ENCODE assay signal across 8 cellular contexts in genomic region chr9:126395439-126396212, GRCh38.
DNase-seq lines count a peak whose midpoint lies in the region; ATAC-seq and TF ChIP-seq lines count a peak whose summit lies in the region.

No MANE protein-coding gene starts in this region.

- H3K36me3 Mint-ChIP-seq in HFFc6 (ENCODE audit: low read depth): no peaks in the 10 kb centered on the region; the same call in 1 of the 2 replicates
- peaks cover 6% of the 10 kb centered on the region for H3K36me3 Mint-ChIP-seq in activated T-helper 1 cell treated with anti-CD3 and anti-CD28 coated beads, Interleukin-12 subunit alpha, Interleukin-12 subunit beta, Interleukin-2, Interleukin-4 antibody, amounts not matched to agents 30 ng/mL and 10 ng/mL and 1 ng/mL, durations not matched to agents 14 hours and 24 hours and 36 hours (ENCODE audit: low read depth)

- H3K4me3 Mint-ChIP-seq in HFFc6: no peak overlapping the region
- no peak overlapping the region for H3K4me3 Mint-ChIP-seq in activated T-helper 1 cell treated with anti-CD3 and anti-CD28 coated beads, Interleukin-12 subunit alpha, Interleukin-12 subunit beta, Interleukin-2, Interleukin-4 antibody, amounts not matched to agents 30 ng/mL and 10 ng/mL and 1 ng/mL, durations not matched to agents 14 hours and 24 hours and 36 hours

- peaks cover 1% of the 10 kb centered on the region for H3K27me3 Mint-ChIP-seq in HFFc6 (ENCODE audit: insufficient read depth)
- peaks cover 9% of the 10 kb centered on the region for H3K27me3 Mint-ChIP-seq in activated T-helper 1 cell treated with anti-CD3 and anti-CD28 coated beads, Interleukin-12 subunit alpha, Interleukin-12 subunit beta, Interleukin-2, Interleukin-4 antibody, amounts not matched to agents 30 ng/mL and 10 ng/mL and 1 ng/mL, durations not matched to agents 14 hours and 24 hours and 36 hours (ENCODE audit: insufficient read depth)

- H3K4me1 Mint-ChIP-seq in HFFc6 (ENCODE audit: low read depth): peaks cover 14% of the 10 kb centered on the region
- H3K4me1 Mint-ChIP-seq in activated T-helper 1 cell treated with anti-CD3 and anti-CD28 coated beads, Interleukin-12 subunit alpha, Interleukin-12 subunit beta, Interleukin-2, Interleukin-4 antibody, amounts not matched to agents 30 ng/mL and 10 ng/mL and 1 ng/mL, durations not matched to agents 14 hours and 24 hours and 36 hours (ENCODE audit: low read depth): peaks cover 60% of the 10 kb centered on the region

- TF ChIP-seq CTCF in HFFc6 (IDR thresholded peaks at IDR 0.05): no peak

- intact Hi-C loops in activated T-helper 1 cell treated with anti-CD3 and anti-CD28 coated beads, Interleukin-12 subunit alpha, Interleukin-12 subunit beta, Interleukin-2, Interleukin-4 antibody, amounts not matched to agents 30 ng/mL and 10 ng/mL and 1 ng/mL, durations not matched to agents 14 hours and 24 hours and 36 hours (cut with micrococcal nuclease): loop anchor here (2.0 to 10.0 kb wide), 6 partner anchors 43 to 873 kb away; partner anchors contain the start of gene MVB12B

- no peak overlapping the region for H3K27ac Mint-ChIP-seq in HFFc6
- no peak overlapping the region for H3K27ac Mint-ChIP-seq in activated T-helper 1 cell treated with anti-CD3 and anti-CD28 coated beads, Interleukin-12 subunit alpha, Interleukin-12 subunit beta, Interleukin-2, Interleukin-4 antibody, amounts not matched to agents 30 ng/mL and 10 ng/mL and 1 ng/mL, durations not matched to agents 14 hours and 24 hours and 36 hours

- no peaks in the 10 kb centered on the region for H3K9me3 Mint-ChIP-seq in HFFc6
- no peaks in the 10 kb centered on the region for H3K9me3 Mint-ChIP-seq in activated T-helper 1 cell treated with anti-CD3 and anti-CD28 coated beads, Interleukin-12 subunit alpha, Interleukin-12 subunit beta, Interleukin-2, Interleukin-4 antibody, amounts not matched to agents 30 ng/mL and 10 ng/mL and 1 ng/mL, durations not matched to agents 14 hours and 24 hours and 36 hours

- DNase-seq in AG08395 (ENCODE audit: low spot score) (peak; percentile 45), HFFc6 (peak; percentile 31), iris pigment epithelial cell (ENCODE audit: low read depth) (peak; percentile 81), hippocampal formation (lab: John Stamatoyannopoulos, UW) (no peak), NAMALWA (ENCODE audit: low spot score) (no peak), NCI-H774 (lab: John Stamatoyannopoulos, UW) (no peak)
- DNase-seq in activated T-helper 1 cell treated with anti-CD3 and anti-CD28 coated beads, Interleukin-12 subunit alpha, Interleukin-12 subunit beta, Interleukin-2, Interleukin-4 antibody, amounts not matched to agents 30 ng/mL and 10 ng/mL and 1 ng/mL, durations not matched to agents 14 hours and 24 hours and 36 hours (ENCODE audit: low spot score): peak; percentile 12

- ATAC-seq in GM19455 (IDR thresholded peaks at IDR 0.05; ENCODE audit: unreplicated experiment): no peak

Comparison
In these comparisons a context has a peak if more than half of its experiments do, and no peak if none do; other contexts are left out.
1. DNase-seq: peak in AG08395 (single experiment), HFFc6 (single experiment), activated T-helper 1 cell treated with anti-CD3 and anti-CD28 coated beads, Interleukin-12 subunit alpha, Interleukin-12 subunit beta, Interleukin-2, Interleukin-4 antibody, amounts not matched to agents 30 ng/mL and 10 ng/mL and 1 ng/mL, durations not matched to agents 14 hours and 24 hours and 36 hours (single experiment) and iris pigment epithelial cell (single experiment); none in hippocampal formation (0 of 2), NAMALWA (single experiment) and NCI-H774 (single experiment).